In the genomic region with DNA sequence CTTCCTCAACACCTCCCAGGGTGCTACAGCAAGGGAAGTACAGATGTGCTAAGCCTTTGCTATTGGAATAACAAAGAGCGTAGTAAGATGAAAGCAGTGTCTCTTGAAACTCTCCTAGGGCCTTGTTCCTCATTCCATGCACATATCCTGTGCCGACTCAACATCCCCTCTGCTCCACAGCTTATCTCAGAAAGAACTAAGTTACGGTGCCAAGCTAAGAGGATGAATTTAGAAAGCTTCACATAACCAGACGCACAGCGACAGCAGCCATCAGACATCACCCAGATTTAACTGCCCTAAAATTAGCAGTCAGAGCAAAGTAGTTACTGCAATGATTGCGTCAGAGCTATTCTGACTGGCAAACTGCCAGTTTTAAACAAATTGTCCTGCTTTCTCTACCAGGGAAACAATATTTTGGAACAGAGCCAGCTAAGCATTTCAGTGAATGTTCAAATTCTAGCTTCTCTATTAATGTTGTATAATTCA, we compare ENCODE assay signal across 8 cellular contexts. TPM values are rescaled to one million over a fixed set of nuclear protein-coding genes. Genes with fewer than 3 reads are reported as not detected.
DNase-seq lines count a peak whose midpoint lies in the region; ATAC-seq and TF ChIP-seq lines count a peak whose summit lies in the region.

No MANE protein-coding gene starts in this region.

- ATAC-seq in naive thymus-derived CD4-positive, alpha-beta T cell = peak; percentile 55
- no peak for ATAC-seq in GM18873 (IDR thresholded peaks at IDR 0.05; ENCODE audit: low FRiP score, unreplicated experiment)
- ATAC-seq in HG03520 (IDR thresholded peaks at IDR 0.05; ENCODE audit: unreplicated experiment) = no peak
- ATAC-seq in HG02840 (IDR thresholded peaks at IDR 0.05; ENCODE audit: low FRiP score, unreplicated experiment) = no peak
- ATAC-seq in HG03342 (IDR thresholded peaks at IDR 0.05; ENCODE audit: unreplicated experiment) = no peak

- no peaks in the 10 kb centered on the region for H3K9me3 Mint-ChIP-seq in naive thymus-derived CD4-positive, alpha-beta T cell

- POLR2A ChIA-PET in naive thymus-derived CD4-positive, alpha-beta T cell (lab: Charles Lee) = no interaction called here

- H3K27ac Mint-ChIP-seq in naive thymus-derived CD4-positive, alpha-beta T cell = no peak overlapping the region

- CTCF ChIA-PET in naive thymus-derived CD4-positive, alpha-beta T cell (lab: Charles Lee) = no interaction called here

- H3K9me3 ChIP-seq in esophagus squamous epithelium = no peaks in the 10 kb centered on the region
- H3K9me3 ChIP-seq in naive thymus-derived CD4-positive, alpha-beta T cell (ENCODE audit: control insufficient read depth in 2 of 3, low read length in 3 of 3) = no peaks in the 10 kb centered on the region

- intact Hi-C loops in esophagus squamous epithelium (cut with DNase I) = no loop called here
- intact Hi-C loops in naive thymus-derived CD4-positive, alpha-beta T cell (cut with micrococcal nuclease) = loop anchor here in 1 of 2 donors (10.0 kb wide), 1 partner anchor 396 kb away; no protein-coding TSS in a partner anchor

- DNase-seq in LHCN-M2 (ENCODE audit: low read depth) (peak; percentile 49), OCI-M1 (lab: John Stamatoyannopoulos, UW) (peak; percentile 78), esophagus squamous epithelium (lab: John Stamatoyannopoulos, UW) (no peak)
- DNase-seq in naive thymus-derived CD4-positive, alpha-beta T cell = no peak

- WGBS in esophagus squamous epithelium, 2 donors = 36 to 46% methylated on average over 6 of the region's 6 CpGs

- no peak for TF ChIP-seq POLR2A in esophagus squamous epithelium (IDR thresholded peaks at IDR 0.05)

- H3K27ac ChIP-seq in esophagus squamous epithelium = peak overlapping the region in 3 of 4 donors; percentile 49 to 91 (median 60)
- no peak overlapping the region for H3K27ac ChIP-seq in naive thymus-derived CD4-positive, alpha-beta T cell (ENCODE audit: low read depth, low read length)

- no peak overlapping the region for H3K4me3 Mint-ChIP-seq in naive thymus-derived CD4-positive, alpha-beta T cell

- H3K4me1 ChIP-seq in esophagus squamous epithelium = peaks cover 14 to 67% (median 21%) of the 10 kb centered on the region in 3 donors
- no peaks in the 10 kb centered on the region for H3K4me1 ChIP-seq in naive thymus-derived CD4-positive, alpha-beta T cell (ENCODE audit: control insufficient read depth in 2 of 2, insufficient read depth in 2 of 2, low read length in 2 of 2)

- peaks cover 0 to 3% (median 0%) of the 10 kb centered on the region in 7 donors for H3K4me1 Mint-ChIP-seq in naive thymus-derived CD4-positive, alpha-beta T cell

- H3K36me3 ChIP-seq in esophagus squamous epithelium = no peaks in the 10 kb centered on the region
- H3K36me3 ChIP-seq in naive thymus-derived CD4-positive, alpha-beta T cell (ENCODE audit: control insufficient read depth in 2 of 3, insufficient read depth in 3 of 3, low read length in 3 of 3) = no peaks in the 10 kb centered on the region

- peaks cover 0 to 8% (median 0%) of the 10 kb centered on the region in 5 donors for H3K27me3 Mint-ChIP-seq in naive thymus-derived CD4-positive, alpha-beta T cell

- H3K27me3 ChIP-seq in esophagus squamous epithelium = no peaks in the 10 kb centered on the region
- H3K27me3 ChIP-seq in naive thymus-derived CD4-positive, alpha-beta T cell (ENCODE audit: control insufficient read depth in 2 of 2, insufficient read depth in 2 of 2, low read length in 2 of 2) = no peaks in the 10 kb centered on the region

- H3K36me3 Mint-ChIP-seq in naive thymus-derived CD4-positive, alpha-beta T cell = no peaks in the 10 kb centered on the region

- TF ChIP-seq CTCF in esophagus squamous epithelium (IDR thresholded peaks at IDR 0.05) = no peak

- H3K4me3 ChIP-seq in esophagus squamous epithelium = peak overlapping the region in 1 of 4 donors; percentile 12
- H3K4me3 ChIP-seq in naive thymus-derived CD4-positive, alpha-beta T cell (ENCODE audit: low read length) = no peak overlapping the region

RNA-seq across cellular contexts. Expression of a gene that starts 9.5 kb away (rescaled TPM):
- total RNA-seq in LHCN-M2 (2014; rRNA removed) (0.90 and 1.6 TPM in 2 replicates), esophagus squamous epithelium (10 to 100 TPM; 29.5 to 51.3 (median 46.0) TPM)
- 1.8 TPM for polyA plus RNA-seq in LHCN-M2 (2012)
- 1 to 10 TPM in 1 of 5 experiments, under 1 TPM in 4; 0.27 to 4.9 (median 0.69) TPM for total RNA-seq in naive thymus-derived CD4-positive, alpha-beta T cell
- under 1 TPM in 1 of 2 donors, not detected in 1; 0.08 TPM for polyA plus RNA-seq in naive thymus-derived CD4-positive, alpha-beta T cell

Comparison
In these comparisons a context has a peak if more than half of its experiments do, and no peak if none do; other contexts are left out.
1. DNase-seq: peak in LHCN-M2 (single experiment) and OCI-M1 (single experiment); none in esophagus squamous epithelium (single experiment) and naive thymus-derived CD4-positive, alpha-beta T cell (0 of 9).
2. RNA of a gene that starts 9.5 kb away (total RNA-seq): 29.5 to 51.3 TPM in esophagus squamous epithelium; 0.90 to 1.6 TPM in LHCN-M2 and 0.27 to 4.9 TPM in naive thymus-derived CD4-positive, alpha-beta T cell; every median in the first group is over 4 times any median in the second.